In genomic region chr12:124654666-124655316, GRCh38 we compare ENCODE assay signal across 1 cellular context.
TF ChIP-seq lines count a peak whose summit lies in the region.

No MANE protein-coding gene starts in this region.

TF ChIP-seq in IMR-90, 13 proteins besides CTCF, POLR2A, EP300 and RAD21 (continued from another document):
- TF ChIP-seq, protein P1, sequence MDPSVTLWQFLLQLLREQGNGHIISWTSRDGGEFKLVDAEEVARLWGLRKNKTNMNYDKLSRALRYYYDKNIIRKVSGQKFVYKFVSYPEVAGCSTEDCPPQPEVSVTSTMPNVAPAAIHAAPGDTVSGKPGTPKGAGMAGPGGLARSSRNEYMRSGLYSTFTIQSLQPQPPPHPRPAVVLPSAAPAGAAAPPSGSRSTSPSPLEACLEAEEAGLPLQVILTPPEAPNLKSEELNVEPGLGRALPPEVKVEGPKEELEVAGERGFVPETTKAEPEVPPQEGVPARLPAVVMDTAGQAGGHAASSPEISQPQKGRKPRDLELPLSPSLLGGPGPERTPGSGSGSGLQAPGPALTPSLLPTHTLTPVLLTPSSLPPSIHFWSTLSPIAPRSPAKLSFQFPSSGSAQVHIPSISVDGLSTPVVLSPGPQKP (IDR thresholded peaks at IDR 0.05; ENCODE audit: borderline replicate concordance, low read depth, low read length), result no peak
- TF ChIP-seq NFE2L2 (IDR thresholded peaks at IDR 0.05; ENCODE audit: low read depth, low read length), result no peak
- TF ChIP-seq MAFK (IDR thresholded peaks at IDR 0.05; ENCODE audit: low read depth, low read length), result no peak
- no peak for TF ChIP-seq USF2 (IDR thresholded peaks at IDR 0.05; ENCODE audit: low read depth, low read length)
- no peak for TF ChIP-seq MAZ (IDR thresholded peaks at IDR 0.05; ENCODE audit: borderline replicate concordance, low read depth, low read length)
